In genomic region chr5:102742215-102742614, GRCh38 we compare ENCODE assay signal across 37 cellular contexts.
"Had no signal": no experiment of that assay in that cellular context is flagged by ENCODE, and none has a peak within 500 bp of the region (broad histone marks: within the 10 kb centered on the region; RNA-seq: fewer than 3 reads in every experiment).

No MANE protein-coding gene starts in this region.

- H3K36me3 ChIP-seq: adrenal gland, ascending aorta, cardiac muscle cell had no signal

- H3K4me1 Mint-ChIP-seq: activated B cell treated with CpG ODN at 0.5 μM for 24 hours; activated T-helper 17 cell treated with anti-CD3 and anti-CD28 coated beads, Interleukin-2, amount 50 U/mL, for 72 hours; central memory CD8-positive, alpha-beta T cell had no signal

- H3K4me1 ChIP-seq: adrenal gland, ascending aorta had no signal

- H3K9me3 Mint-ChIP-seq: activated B cell treated with CpG ODN at 0.5 μM for 24 hours; activated CD4-positive, alpha-beta memory T cell treated with anti-CD3 and anti-CD28 coated beads for 36 hours; activated CD4-positive, alpha-beta T cell treated with anti-CD3 and anti-CD28 coated beads, Interleukin-2, amount 10 ng/mL, durations not matched to agents 24 days and 14 days; activated CD8-positive, alpha-beta T cell treated with anti-CD3 and anti-CD28 coated beads for 36 hours; activated naive CD4-positive, alpha-beta T cell treated with anti-CD3 and anti-CD28 coated beads for 36 hours; activated naive CD4-positive, alpha-beta T cell treated with anti-CD3 and anti-CD28 coated beads, Interleukin-2, amount 50 U/mL, for 72 hours; activated naive CD8-positive, alpha-beta T cell treated with anti-CD3 and anti-CD28 coated beads for 36 hours; activated T-cell treated with anti-CD3 and anti-CD28 coated beads, Interleukin-2, amount 50 U/mL, for 4 hours; activated T-cell treated with anti-CD3 and anti-CD28 coated beads, Interleukin-2, amount 50 U/mL, for 72 hours; activated T-helper 1 cell treated with anti-CD3 and anti-CD28 coated beads, Interleukin-12 subunit alpha, Interleukin-12 subunit beta, Interleukin-2, Interleukin-4 antibody, amounts not matched to agents 30 ng/mL and 10 ng/mL and 1 ng/mL, durations not matched to agents 14 hours and 24 hours and 36 hours; activated T-helper 17 cell treated with anti-CD3 and anti-CD28 coated beads, Interleukin-2, amount 50 U/mL, for 72 hours; brain; central memory CD8-positive, alpha-beta T cell; T-helper 1 cell treated with Interleukin-12 subunit alpha and Interleukin-12 subunit beta and Interleukin-4 antibody, amounts not matched to agents 30 μg/mL and 1 μg/mL, for 36 hours; T-helper 2 cell treated with Interferon-gamma antibody and Interleukin-4, amounts not matched to agents 5 μg/mL and 100 μg/mL, for 36 hours had no signal

- H3K27ac Mint-ChIP-seq: activated B cell treated with CpG ODN at 0.5 μM for 24 hours; activated CD4-positive, alpha-beta memory T cell treated with anti-CD3 and anti-CD28 coated beads for 36 hours; activated CD4-positive, alpha-beta T cell treated with anti-CD3 and anti-CD28 coated beads, Interleukin-2, amount 10 ng/mL, durations not matched to agents 24 days and 14 days; activated CD8-positive, alpha-beta T cell treated with anti-CD3 and anti-CD28 coated beads for 36 hours; activated naive CD4-positive, alpha-beta T cell treated with anti-CD3 and anti-CD28 coated beads for 36 hours; activated naive CD4-positive, alpha-beta T cell treated with anti-CD3 and anti-CD28 coated beads, Interleukin-2, amount 50 U/mL, for 72 hours; activated naive CD8-positive, alpha-beta T cell treated with anti-CD3 and anti-CD28 coated beads for 36 hours; activated T-cell treated with anti-CD3 and anti-CD28 coated beads, Interleukin-2, amount 50 U/mL, for 72 hours; activated T-helper 1 cell treated with anti-CD3 and anti-CD28 coated beads, Interleukin-12 subunit alpha, Interleukin-12 subunit beta, Interleukin-2, Interleukin-4 antibody, amounts not matched to agents 30 ng/mL and 10 ng/mL and 1 ng/mL, durations not matched to agents 14 hours and 24 hours and 36 hours; activated T-helper 17 cell treated with anti-CD3 and anti-CD28 coated beads, Interleukin-2, amount 50 U/mL, for 72 hours; T-helper 1 cell treated with Interleukin-12 subunit alpha and Interleukin-12 subunit beta and Interleukin-4 antibody, amounts not matched to agents 30 μg/mL and 1 μg/mL, for 36 hours; T-helper 2 cell treated with Interferon-gamma antibody and Interleukin-4, amounts not matched to agents 5 μg/mL and 100 μg/mL, for 36 hours had no signal

- H3K9me3 ChIP-seq: adrenal gland, ascending aorta had no signal

- H3K4me3 Mint-ChIP-seq: activated B cell treated with CpG ODN at 0.5 μM for 24 hours; activated CD4-positive, alpha-beta memory T cell treated with anti-CD3 and anti-CD28 coated beads for 36 hours; activated CD4-positive, alpha-beta T cell treated with anti-CD3 and anti-CD28 coated beads, Interleukin-2, amount 10 ng/mL, durations not matched to agents 24 days and 14 days; activated CD8-positive, alpha-beta T cell treated with anti-CD3 and anti-CD28 coated beads for 36 hours; activated naive CD4-positive, alpha-beta T cell treated with anti-CD3 and anti-CD28 coated beads for 36 hours; activated naive CD8-positive, alpha-beta T cell treated with anti-CD3 and anti-CD28 coated beads for 36 hours; activated T-cell treated with anti-CD3 and anti-CD28 coated beads, Interleukin-2, amount 50 U/mL, for 4 hours; activated T-cell treated with anti-CD3 and anti-CD28 coated beads, Interleukin-2, amount 50 U/mL, for 72 hours; activated T-helper 1 cell treated with anti-CD3 and anti-CD28 coated beads, Interleukin-12 subunit alpha, Interleukin-12 subunit beta, Interleukin-2, Interleukin-4 antibody, amounts not matched to agents 30 ng/mL and 10 ng/mL and 1 ng/mL, durations not matched to agents 14 hours and 24 hours and 36 hours; activated T-helper 17 cell treated with anti-CD3 and anti-CD28 coated beads, Interleukin-2, amount 50 U/mL, for 72 hours; brain; central memory CD8-positive, alpha-beta T cell; T-helper 1 cell treated with Interleukin-12 subunit alpha and Interleukin-12 subunit beta and Interleukin-4 antibody, amounts not matched to agents 30 μg/mL and 1 μg/mL, for 36 hours; T-helper 2 cell treated with Interferon-gamma antibody and Interleukin-4, amounts not matched to agents 5 μg/mL and 100 μg/mL, for 36 hours had no signal

- DNase-seq: activated B cell treated with CpG ODN at 0.5 μM for 24 hours; activated CD4-positive, alpha-beta memory T cell treated with anti-CD3 and anti-CD28 coated beads for 36 hours; activated CD4-positive, alpha-beta T cell treated with anti-CD3 and anti-CD28 coated beads for 4 hours; activated CD4-positive, alpha-beta T cell treated with anti-CD3 and anti-CD28 coated beads, Interleukin-2, amount 10 ng/mL, durations not matched to agents 24 days and 14 days; activated CD4-positive, alpha-beta T cell treated with anti-CD3 and anti-CD28 coated beads, Interleukin-2, amount 50 U/mL, for 1 hour; activated CD4-positive, alpha-beta T cell treated with anti-CD3 and anti-CD28 coated beads, Interleukin-2, amount 50 U/mL, for 4 hours; activated CD4-positive, CD25-positive, alpha-beta regulatory T cell treated with anti-CD3 and anti-CD28 coated beads, Interleukin-2, amount 50 U/mL, for 72 hours; activated CD8-positive, alpha-beta memory T cell treated with anti-CD3 and anti-CD28 coated beads, Interleukin-2, amount 50 U/mL, for 4 hours; activated CD8-positive, alpha-beta T cell treated with anti-CD3 and anti-CD28 coated beads for 36 hours; activated effector memory CD4-positive, alpha-beta T cell treated with anti-CD3 and anti-CD28 coated beads, Interleukin-2, amount 50 U/mL, for 16 hours; activated gamma-delta T cell treated with Interleukin-2 at 50 U/mL for 16 hours; activated naive CD4-positive, alpha-beta T cell; activated naive CD4-positive, alpha-beta T cell treated with anti-CD3 and anti-CD28 coated beads for 36 hours; activated naive CD4-positive, alpha-beta T cell treated with anti-CD3 and anti-CD28 coated beads, Interleukin-2, amount 50 U/mL, for 16 hours; activated naive CD8-positive, alpha-beta T cell treated with anti-CD3 and anti-CD28 coated beads for 36 hours; activated T-cell treated with anti-CD3 and anti-CD28 coated beads for 4 hours; activated T-cell treated with anti-CD3 and anti-CD28 coated beads, Interleukin-2, amount 50 U/mL, for 1 hour; activated T-cell treated with anti-CD3 and anti-CD28 coated beads, Interleukin-2, amount 50 U/mL, for 4 hours; activated T-cell treated with anti-CD3 and anti-CD28 coated beads, Interleukin-2, amount 50 U/mL, for 72 hours; adrenal gland; amniotic stem cell; anterior cingulate cortex; caudate nucleus; cerebellar nuclear complex; T-helper 1 cell; T-helper 2 cell; T-helper 9 cell had no signal

- H3K4me3 ChIP-seq: adrenal gland, ascending aorta, cardiac muscle cell had no signal

- H3K36me3 Mint-ChIP-seq: activated CD4-positive, alpha-beta memory T cell treated with anti-CD3 and anti-CD28 coated beads for 36 hours; activated naive CD8-positive, alpha-beta T cell treated with anti-CD3 and anti-CD28 coated beads for 36 hours; brain had no signal

- H3K27me3 ChIP-seq: adrenal gland, ascending aorta, cardiac muscle cell had no signal

- H3K27ac ChIP-seq: adrenal gland, ascending aorta, cardiac muscle cell, VCaP had no signal

- H3K27me3 Mint-ChIP-seq: activated T-helper 17 cell treated with anti-CD3 and anti-CD28 coated beads, Interleukin-2, amount 50 U/mL, for 72 hours had no signal
